In the genomic region with DNA sequence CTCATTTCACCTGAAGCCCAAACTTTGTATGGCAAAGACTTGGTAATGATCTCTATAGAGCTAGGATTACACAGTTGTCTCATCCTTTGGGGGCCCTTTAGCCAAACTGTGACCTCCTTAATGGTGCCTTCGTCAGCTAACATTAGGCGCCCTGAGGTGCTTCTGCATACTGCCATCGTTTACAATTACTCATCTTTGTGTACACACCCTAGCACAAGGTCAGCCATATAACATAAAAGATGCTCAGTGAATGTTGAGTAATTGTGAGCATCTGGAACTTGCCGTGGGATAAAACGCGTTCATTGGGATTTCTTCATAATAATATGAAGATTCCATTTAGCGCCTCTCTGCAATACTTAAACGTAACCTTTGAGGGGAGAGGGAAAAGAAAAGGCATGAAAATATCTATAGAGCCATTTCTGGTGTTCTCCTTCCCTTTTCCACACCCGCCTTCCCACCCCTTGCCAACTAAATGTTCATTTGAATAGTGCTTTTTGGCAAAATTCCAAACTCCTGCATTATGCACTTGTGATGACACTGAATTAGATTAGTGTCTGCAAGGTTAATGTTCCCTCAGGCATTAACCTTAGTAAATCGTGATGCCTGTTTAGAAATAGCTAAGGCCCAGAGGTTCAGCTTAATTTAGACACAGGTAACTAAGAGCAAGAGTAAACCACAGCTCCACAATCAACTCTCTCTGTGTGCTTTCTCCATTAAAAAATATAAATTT, we compare ENCODE assay signal across 1 cellular context.
A peak's percentile ranks its signal among the peaks of the same experiment; 100 is the strongest.
TF ChIP-seq lines count a peak whose summit lies in the region.

No MANE protein-coding gene starts in this region.

TF ChIP-seq in HepG2, 621 proteins besides CTCF, POLR2A, EP300 and RAD21 (continued from another document and continues in another):
- TF ChIP-seq, protein P1, sequence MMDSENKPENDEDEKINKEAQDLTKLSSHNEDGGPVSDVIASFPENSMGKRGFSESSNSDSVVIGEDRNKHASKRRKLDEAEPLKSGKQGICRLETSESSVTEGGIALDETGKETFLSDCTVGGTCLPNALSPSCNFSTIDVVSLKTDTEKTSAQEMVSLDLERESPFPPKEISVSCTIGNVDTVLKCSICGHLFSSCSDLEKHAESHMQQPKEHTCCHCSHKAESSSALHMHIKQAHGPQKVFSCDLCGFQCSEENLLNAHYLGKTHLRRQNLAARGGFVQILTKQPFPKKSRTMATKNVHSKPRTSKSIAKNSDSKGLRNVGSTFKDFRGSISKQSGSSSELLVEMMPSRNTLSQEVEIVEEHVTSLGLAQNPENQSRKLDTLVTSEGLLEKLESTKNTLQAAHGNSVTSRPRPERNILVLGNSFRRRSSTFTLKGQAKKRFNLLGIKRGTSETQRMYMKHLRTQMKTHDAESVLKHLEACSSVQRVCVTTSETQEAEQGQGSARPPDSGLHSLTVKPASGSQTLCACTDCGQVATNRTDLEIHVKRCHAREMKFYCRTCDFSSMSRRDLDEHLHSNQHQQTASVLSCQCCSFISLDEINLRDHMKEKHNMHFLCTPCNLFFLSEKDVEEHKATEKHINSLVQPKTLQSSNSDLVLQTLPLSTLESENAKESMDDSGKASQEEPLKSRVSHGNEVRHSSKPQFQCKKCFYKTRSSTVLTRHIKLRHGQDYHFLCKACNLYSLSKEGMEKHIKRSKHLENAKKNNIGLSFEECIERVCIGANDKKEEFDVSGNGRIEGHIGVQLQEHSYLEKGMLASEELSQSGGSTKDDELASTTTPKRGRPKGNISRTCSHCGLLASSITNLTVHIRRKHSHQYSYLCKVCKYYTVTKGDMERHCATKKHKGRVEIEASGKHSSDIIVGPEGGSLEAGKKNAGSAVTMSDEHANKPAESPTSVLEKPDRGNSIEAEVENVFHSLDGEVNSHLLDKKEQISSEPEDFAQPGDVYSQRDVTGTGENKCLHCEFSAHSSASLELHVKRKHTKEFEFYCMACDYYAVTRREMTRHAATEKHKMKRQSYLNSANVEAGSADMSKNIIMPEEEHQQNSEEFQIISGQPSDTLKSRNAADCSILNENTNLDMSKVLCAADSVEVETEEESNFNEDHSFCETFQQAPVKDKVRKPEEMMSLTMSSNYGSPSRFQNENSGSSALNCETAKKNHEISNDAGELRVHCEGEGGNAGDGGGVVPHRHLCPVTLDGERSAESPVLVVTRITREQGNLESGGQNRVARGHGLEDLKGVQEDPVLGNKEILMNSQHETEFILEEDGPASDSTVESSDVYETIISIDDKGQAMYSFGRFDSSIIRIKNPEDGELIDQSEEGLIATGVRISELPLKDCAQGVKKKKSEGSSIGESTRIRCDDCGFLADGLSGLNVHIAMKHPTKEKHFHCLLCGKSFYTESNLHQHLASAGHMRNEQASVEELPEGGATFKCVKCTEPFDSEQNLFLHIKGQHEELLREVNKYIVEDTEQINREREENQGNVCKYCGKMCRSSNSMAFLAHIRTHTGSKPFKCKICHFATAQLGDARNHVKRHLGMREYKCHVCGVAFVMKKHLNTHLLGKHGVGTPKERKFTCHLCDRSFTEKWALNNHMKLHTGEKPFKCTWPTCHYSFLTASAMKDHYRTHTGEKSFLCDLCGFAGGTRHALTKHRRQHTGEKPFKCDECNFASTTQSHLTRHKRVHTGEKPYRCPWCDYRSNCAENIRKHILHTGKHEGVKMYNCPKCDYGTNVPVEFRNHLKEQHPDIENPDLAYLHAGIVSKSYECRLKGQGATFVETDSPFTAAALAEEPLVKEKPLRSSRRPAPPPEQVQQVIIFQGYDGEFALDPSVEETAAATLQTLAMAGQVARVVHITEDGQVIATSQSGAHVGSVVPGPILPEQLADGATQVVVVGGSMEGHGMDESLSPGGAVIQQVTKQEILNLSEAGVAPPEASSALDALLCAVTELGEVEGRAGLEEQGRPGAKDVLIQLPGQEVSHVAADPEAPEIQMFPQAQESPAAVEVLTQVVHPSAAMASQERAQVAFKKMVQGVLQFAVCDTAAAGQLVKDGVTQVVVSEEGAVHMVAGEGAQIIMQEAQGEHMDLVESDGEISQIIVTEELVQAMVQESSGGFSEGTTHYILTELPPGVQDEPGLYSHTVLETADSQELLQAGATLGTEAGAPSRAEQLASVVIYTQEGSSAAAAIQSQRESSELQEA (CRISPR knock-in tag; IDR thresholded peaks at IDR 0.05; ENCODE audit: not compliant biosample characterization) = no peak
- TF ChIP-seq ISX (CRISPR knock-in tag; conservative IDR thresholded peaks at IDR 0.05) = no peak
- no peak for TF ChIP-seq MZF1 (CRISPR knock-in tag; IDR thresholded peaks at IDR 0.05; ENCODE audit: borderline replicate concordance)
- TF ChIP-seq ZNF224 (CRISPR knock-in tag; IDR thresholded peaks at IDR 0.05) = no peak
- TF ChIP-seq PPARG (CRISPR knock-in tag; conservative IDR thresholded peaks at IDR 0.05) = peak; percentile 56; the same call in 1 of the 2 replicates
- TF ChIP-seq HMG20B (CRISPR knock-in tag; conservative IDR thresholded peaks at IDR 0.05) = no peak; the same call in 1 of the 2 replicates
- TF ChIP-seq, protein P2, sequence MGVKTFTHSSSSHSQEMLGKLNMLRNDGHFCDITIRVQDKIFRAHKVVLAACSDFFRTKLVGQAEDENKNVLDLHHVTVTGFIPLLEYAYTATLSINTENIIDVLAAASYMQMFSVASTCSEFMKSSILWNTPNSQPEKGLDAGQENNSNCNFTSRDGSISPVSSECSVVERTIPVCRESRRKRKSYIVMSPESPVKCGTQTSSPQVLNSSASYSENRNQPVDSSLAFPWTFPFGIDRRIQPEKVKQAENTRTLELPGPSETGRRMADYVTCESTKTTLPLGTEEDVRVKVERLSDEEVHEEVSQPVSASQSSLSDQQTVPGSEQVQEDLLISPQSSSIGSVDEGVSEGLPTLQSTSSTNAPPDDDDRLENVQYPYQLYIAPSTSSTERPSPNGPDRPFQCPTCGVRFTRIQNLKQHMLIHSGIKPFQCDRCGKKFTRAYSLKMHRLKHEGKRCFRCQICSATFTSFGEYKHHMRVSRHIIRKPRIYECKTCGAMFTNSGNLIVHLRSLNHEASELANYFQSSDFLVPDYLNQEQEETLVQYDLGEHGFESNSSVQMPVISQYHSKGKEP (CRISPR knock-in tag; IDR thresholded peaks at IDR 0.05) = no peak
- TF ChIP-seq JUNB (CRISPR knock-in tag; IDR thresholded peaks at IDR 0.05; ENCODE audit: borderline replicate concordance) = peak; percentile 59; the same call in 1 of the 2 replicates
- peak; percentile 67; the same call in 1 of the 2 replicates for TF ChIP-seq ZKSCAN8 (CRISPR knock-in tag; IDR thresholded peaks at IDR 0.05; ENCODE audit: borderline replicate concordance)
- TF ChIP-seq MED8 (CRISPR knock-in tag; IDR thresholded peaks at IDR 0.05; ENCODE audit: insufficient replicate concordance) = no peak
- TF ChIP-seq, protein P3, sequence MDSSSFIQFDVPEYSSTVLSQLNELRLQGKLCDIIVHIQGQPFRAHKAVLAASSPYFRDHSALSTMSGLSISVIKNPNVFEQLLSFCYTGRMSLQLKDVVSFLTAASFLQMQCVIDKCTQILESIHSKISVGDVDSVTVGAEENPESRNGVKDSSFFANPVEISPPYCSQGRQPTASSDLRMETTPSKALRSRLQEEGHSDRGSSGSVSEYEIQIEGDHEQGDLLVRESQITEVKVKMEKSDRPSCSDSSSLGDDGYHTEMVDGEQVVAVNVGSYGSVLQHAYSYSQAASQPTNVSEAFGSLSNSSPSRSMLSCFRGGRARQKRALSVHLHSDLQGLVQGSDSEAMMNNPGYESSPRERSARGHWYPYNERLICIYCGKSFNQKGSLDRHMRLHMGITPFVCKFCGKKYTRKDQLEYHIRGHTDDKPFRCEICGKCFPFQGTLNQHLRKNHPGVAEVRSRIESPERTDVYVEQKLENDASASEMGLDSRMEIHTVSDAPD (CRISPR knock-in tag; IDR thresholded peaks at IDR 0.05) = no peak
- TF ChIP-seq CBX5 (CRISPR knock-in tag; IDR thresholded peaks at IDR 0.05; ENCODE audit: borderline replicate concordance) = no peak
- no peak for TF ChIP-seq ERF (CRISPR knock-in tag; IDR thresholded peaks at IDR 0.05)
- no peak for TF ChIP-seq SP5 (CRISPR knock-in tag; IDR thresholded peaks at IDR 0.05; ENCODE audit: borderline replicate concordance, low read depth)
- no peak for TF ChIP-seq ZSCAN30 (CRISPR knock-in tag; IDR thresholded peaks at IDR 0.05)
- TF ChIP-seq MIXL1 (CRISPR knock-in tag; IDR thresholded peaks at IDR 0.05) = peak; percentile 59; the same call in 1 of the 2 replicates
- no peak for TF ChIP-seq FOXA1 (IDR thresholded peaks at IDR 0.05)
- peak; percentile 90 for TF ChIP-seq FOXA1 (CRISPR knock-in tag; IDR thresholded peaks at IDR 0.05)
- TF ChIP-seq ATF7 (IDR thresholded peaks at IDR 0.05) = no peak
- no peak for TF ChIP-seq ATF7 (CRISPR knock-in tag; IDR thresholded peaks at IDR 0.05)
- no peak for TF ChIP-seq ZNF143 (CRISPR knock-in tag; IDR thresholded peaks at IDR 0.05)
- TF ChIP-seq ZNF326 (CRISPR knock-in tag; IDR thresholded peaks at IDR 0.05; ENCODE audit: borderline replicate concordance) = no peak
- TF ChIP-seq MAZ (IDR thresholded peaks at IDR 0.05; ENCODE audit: borderline replicate concordance, low read depth, low read length) = no peak
- no peak for TF ChIP-seq MAZ (CRISPR knock-in tag; IDR thresholded peaks at IDR 0.05; ENCODE audit: low read depth)
- no peak for TF ChIP-seq ZNF160 (CRISPR knock-in tag; IDR thresholded peaks at IDR 0.05)
- no peak for TF ChIP-seq ZNF790 (CRISPR knock-in tag; IDR thresholded peaks at IDR 0.05; ENCODE audit: borderline replicate concordance)
- peak; percentile 27; the same call in 1 of the 2 replicates for TF ChIP-seq CREM (IDR thresholded peaks at IDR 0.05)
- no peak for TF ChIP-seq CREM (CRISPR knock-in tag; IDR thresholded peaks at IDR 0.05)
- peak; percentile 64 for TF ChIP-seq RXRB (CRISPR knock-in tag; IDR thresholded peaks at IDR 0.05; ENCODE audit: borderline replicate concordance)
- TF ChIP-seq, protein P4, sequence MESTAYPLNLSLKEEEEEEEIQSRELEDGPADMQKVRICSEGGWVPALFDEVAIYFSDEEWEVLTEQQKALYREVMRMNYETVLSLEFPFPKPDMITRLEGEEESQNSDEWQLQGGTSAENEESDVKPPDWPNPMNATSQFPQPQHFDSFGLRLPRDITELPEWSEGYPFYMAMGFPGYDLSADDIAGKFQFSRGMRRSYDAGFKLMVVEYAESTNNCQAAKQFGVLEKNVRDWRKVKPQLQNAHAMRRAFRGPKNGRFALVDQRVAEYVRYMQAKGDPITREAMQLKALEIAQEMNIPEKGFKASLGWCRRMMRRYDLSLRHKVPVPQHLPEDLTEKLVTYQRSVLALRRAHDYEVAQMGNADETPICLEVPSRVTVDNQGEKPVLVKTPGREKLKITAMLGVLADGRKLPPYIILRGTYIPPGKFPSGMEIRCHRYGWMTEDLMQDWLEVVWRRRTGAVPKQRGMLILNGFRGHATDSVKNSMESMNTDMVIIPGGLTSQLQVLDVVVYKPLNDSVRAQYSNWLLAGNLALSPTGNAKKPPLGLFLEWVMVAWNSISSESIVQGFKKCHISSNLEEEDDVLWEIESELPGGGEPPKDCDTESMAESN (CRISPR knock-in tag; conservative IDR thresholded peaks at IDR 0.05) = peak; percentile 66; the same call in 1 of the 2 replicates
- TF ChIP-seq, protein P5, sequence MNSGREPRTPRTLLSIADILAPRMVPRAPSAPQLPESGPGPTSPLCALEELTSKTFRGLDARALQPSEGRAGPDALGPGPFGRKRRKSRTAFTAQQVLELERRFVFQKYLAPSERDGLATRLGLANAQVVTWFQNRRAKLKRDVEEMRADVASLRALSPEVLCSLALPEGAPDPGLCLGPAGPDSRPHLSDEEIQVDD (CRISPR knock-in tag; IDR thresholded peaks at IDR 0.05; ENCODE audit: borderline replicate concordance) = no peak
- TF ChIP-seq, protein P6, sequence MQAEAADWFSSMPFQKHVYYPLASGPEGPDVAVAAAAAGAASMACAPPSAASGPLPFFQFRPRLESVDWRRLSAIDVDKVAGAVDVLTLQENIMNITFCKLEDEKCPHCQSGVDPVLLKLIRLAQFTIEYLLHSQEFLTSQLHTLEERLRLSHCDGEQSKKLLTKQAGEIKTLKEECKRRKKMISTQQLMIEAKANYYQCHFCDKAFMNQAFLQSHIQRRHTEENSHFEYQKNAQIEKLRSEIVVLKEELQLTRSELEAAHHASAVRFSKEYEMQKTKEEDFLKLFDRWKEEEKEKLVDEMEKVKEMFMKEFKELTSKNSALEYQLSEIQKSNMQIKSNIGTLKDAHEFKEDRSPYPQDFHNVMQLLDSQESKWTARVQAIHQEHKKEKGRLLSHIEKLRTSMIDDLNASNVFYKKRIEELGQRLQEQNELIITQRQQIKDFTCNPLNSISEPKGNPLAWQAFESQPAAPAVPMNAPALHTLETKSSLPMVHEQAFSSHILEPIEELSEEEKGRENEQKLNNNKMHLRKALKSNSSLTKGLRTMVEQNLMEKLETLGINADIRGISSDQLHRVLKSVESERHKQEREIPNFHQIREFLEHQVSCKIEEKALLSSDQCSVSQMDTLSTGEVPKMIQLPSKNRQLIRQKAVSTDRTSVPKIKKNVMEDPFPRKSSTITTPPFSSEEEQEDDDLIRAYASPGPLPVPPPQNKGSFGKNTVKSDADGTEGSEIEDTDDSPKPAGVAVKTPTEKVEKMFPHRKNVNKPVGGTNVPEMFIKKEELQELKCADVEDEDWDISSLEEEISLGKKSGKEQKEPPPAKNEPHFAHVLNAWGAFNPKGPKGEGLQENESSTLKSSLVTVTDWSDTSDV (CRISPR knock-in tag; IDR thresholded peaks at IDR 0.05) = no peak
- TF ChIP-seq, protein P7, sequence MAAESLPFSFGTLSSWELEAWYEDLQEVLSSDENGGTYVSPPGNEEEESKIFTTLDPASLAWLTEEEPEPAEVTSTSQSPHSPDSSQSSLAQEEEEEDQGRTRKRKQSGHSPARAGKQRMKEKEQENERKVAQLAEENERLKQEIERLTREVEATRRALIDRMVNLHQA (CRISPR knock-in tag; IDR thresholded peaks at IDR 0.05) = no peak
- TF ChIP-seq, protein P8, sequence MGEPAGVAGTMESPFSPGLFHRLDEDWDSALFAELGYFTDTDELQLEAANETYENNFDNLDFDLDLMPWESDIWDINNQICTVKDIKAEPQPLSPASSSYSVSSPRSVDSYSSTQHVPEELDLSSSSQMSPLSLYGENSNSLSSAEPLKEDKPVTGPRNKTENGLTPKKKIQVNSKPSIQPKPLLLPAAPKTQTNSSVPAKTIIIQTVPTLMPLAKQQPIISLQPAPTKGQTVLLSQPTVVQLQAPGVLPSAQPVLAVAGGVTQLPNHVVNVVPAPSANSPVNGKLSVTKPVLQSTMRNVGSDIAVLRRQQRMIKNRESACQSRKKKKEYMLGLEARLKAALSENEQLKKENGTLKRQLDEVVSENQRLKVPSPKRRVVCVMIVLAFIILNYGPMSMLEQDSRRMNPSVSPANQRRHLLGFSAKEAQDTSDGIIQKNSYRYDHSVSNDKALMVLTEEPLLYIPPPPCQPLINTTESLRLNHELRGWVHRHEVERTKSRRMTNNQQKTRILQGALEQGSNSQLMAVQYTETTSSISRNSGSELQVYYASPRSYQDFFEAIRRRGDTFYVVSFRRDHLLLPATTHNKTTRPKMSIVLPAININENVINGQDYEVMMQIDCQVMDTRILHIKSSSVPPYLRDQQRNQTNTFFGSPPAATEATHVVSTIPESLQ (CRISPR knock-in tag; conservative IDR thresholded peaks at IDR 0.05) = no peak
- TF ChIP-seq ZNF124 (CRISPR knock-in tag; IDR thresholded peaks at IDR 0.05) = no peak
- TF ChIP-seq IRF2 (CRISPR knock-in tag; IDR thresholded peaks at IDR 0.05) = 0 out of 2 replicates have a peak, but pooled peaks have one; percentile 27
- TF ChIP-seq TOE1 (CRISPR knock-in tag; IDR thresholded peaks at IDR 0.05) = no peak
- no peak for TF ChIP-seq ZFP36L1 (CRISPR knock-in tag; IDR thresholded peaks at IDR 0.05)
